1 cellular context compared by ENCODE assay signal in the genomic region with DNA sequence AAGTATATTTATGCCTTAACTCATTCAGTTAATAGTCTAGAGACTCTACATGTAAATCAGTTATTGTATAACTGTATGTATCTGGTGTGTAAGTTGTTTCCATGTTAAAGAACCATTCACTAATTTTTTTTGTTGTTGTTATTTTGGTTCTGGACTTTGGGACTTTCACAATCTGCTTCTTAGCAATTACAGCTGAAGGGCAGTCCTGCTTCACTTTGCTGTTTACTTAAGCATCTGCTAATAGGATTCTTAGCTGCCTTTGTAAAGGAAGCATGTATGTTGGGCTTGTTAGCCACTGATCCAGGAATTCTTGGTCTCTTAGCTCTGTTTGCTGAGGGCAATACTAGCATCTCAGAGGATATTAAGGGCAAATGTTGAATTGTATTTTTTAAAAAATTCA.
A peak's percentile ranks its signal among the peaks of the same experiment; 100 is the strongest.
TF ChIP-seq lines count a peak whose summit lies in the region.

No MANE protein-coding gene starts in this region.

TF ChIP-seq in HepG2, 621 proteins besides CTCF, POLR2A, EP300 and RAD21 (continued from another document and continues in another):
- TF ChIP-seq TCF7L2 (IDR thresholded peaks at IDR 0.05; ENCODE audit: low read depth, low read length) (no peak), FOXJ3 (CRISPR knock-in tag; IDR thresholded peaks at IDR 0.05; ENCODE audit: borderline replicate concordance) (peak; percentile 71; the same call in 1 of the 2 replicates), RBFOX2 (IDR thresholded peaks at IDR 0.05; ENCODE audit: low read depth, low read length) (no peak), SAFB2 (CRISPR knock-in tag; IDR thresholded peaks at IDR 0.05; ENCODE audit: borderline replicate concordance, low read depth) (no peak), CEBPB (IDR thresholded peaks at IDR 0.05; ENCODE audit: borderline replicate concordance, low read depth, low read length) (peak; percentile 59; the same call in 1 of the 2 replicates), NCOA5 (CRISPR knock-in tag; IDR thresholded peaks at IDR 0.05) (no peak), ZNF891 (CRISPR knock-in tag; IDR thresholded peaks at IDR 0.05) (no peak), ZMYM2 (CRISPR knock-in tag; IDR thresholded peaks at IDR 0.05) (no peak), ZNF446 (CRISPR knock-in tag; IDR thresholded peaks at IDR 0.05) (no peak), SSRP1 (CRISPR knock-in tag; IDR thresholded peaks at IDR 0.05) (no peak), JUNB (CRISPR knock-in tag; IDR thresholded peaks at IDR 0.05; ENCODE audit: borderline replicate concordance) (no peak), CEBPG (CRISPR knock-in tag; IDR thresholded peaks at IDR 0.05) (peak; percentile 79), HHEX (CRISPR knock-in tag; IDR thresholded peaks at IDR 0.05) (0 out of 2 replicates have a peak, but pooled peaks have one; percentile 21), HMG20A (CRISPR knock-in tag; IDR thresholded peaks at IDR 0.05; ENCODE audit: borderline replicate concordance) (peak; percentile 56; the same call in 1 of the 2 replicates), KAT8 (CRISPR knock-in tag; IDR thresholded peaks at IDR 0.05) (0 out of 2 replicates have a peak, but pooled peaks have one; percentile 42), ZNF615 (CRISPR knock-in tag; IDR thresholded peaks at IDR 0.05; ENCODE audit: borderline replicate concordance) (no peak), BCL6 (CRISPR knock-in tag; IDR thresholded peaks at IDR 0.05) (peak; percentile 73), POLR2AphosphoS5 (IDR thresholded peaks at IDR 0.05; ENCODE audit: low read depth, low read length) (no peak), KDM1A (CRISPR knock-in tag; IDR thresholded peaks at IDR 0.05) (0 out of 2 replicates have a peak, but pooled peaks have one; percentile 22), ZBTB8A (CRISPR knock-in tag; IDR thresholded peaks at IDR 0.05; ENCODE audit: borderline replicate concordance, low read depth) (no peak), HNF4A (CRISPR knock-in tag; IDR thresholded peaks at IDR 0.05) (peak; percentile 88), FOXO1 (CRISPR knock-in tag; IDR thresholded peaks at IDR 0.05) (peak; percentile 76), ZNF547 (CRISPR knock-in tag; IDR thresholded peaks at IDR 0.05) (no peak), CC2D1A (CRISPR knock-in tag; IDR thresholded peaks at IDR 0.05) (no peak)
- TF ChIP-seq, protein P1, sequence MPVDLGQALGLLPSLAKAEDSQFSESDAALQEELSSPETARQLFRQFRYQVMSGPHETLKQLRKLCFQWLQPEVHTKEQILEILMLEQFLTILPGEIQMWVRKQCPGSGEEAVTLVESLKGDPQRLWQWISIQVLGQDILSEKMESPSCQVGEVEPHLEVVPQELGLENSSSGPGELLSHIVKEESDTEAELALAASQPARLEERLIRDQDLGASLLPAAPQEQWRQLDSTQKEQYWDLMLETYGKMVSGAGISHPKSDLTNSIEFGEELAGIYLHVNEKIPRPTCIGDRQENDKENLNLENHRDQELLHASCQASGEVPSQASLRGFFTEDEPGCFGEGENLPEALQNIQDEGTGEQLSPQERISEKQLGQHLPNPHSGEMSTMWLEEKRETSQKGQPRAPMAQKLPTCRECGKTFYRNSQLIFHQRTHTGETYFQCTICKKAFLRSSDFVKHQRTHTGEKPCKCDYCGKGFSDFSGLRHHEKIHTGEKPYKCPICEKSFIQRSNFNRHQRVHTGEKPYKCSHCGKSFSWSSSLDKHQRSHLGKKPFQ (CRISPR knock-in tag; IDR thresholded peaks at IDR 0.05; ENCODE audit: insufficient replicate concordance) = no peak
- TF ChIP-seq, protein P2, sequence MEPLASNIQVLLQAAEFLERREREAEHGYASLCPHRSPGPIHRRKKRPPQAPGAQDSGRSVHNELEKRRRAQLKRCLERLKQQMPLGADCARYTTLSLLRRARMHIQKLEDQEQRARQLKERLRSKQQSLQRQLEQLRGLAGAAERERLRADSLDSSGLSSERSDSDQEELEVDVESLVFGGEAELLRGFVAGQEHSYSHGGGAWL (CRISPR knock-in tag; IDR thresholded peaks at IDR 0.05) = no peak
- TF ChIP-seq, protein P3, sequence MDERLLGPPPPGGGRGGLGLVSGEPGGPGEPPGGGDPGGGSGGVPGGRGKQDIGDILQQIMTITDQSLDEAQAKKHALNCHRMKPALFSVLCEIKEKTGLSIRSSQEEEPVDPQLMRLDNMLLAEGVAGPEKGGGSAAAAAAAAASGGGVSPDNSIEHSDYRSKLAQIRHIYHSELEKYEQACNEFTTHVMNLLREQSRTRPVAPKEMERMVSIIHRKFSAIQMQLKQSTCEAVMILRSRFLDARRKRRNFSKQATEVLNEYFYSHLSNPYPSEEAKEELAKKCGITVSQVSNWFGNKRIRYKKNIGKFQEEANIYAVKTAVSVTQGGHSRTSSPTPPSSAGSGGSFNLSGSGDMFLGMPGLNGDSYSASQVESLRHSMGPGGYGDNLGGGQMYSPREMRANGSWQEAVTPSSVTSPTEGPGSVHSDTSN (CRISPR knock-in tag; IDR thresholded peaks at IDR 0.05) = no peak
- TF ChIP-seq, protein P4, sequence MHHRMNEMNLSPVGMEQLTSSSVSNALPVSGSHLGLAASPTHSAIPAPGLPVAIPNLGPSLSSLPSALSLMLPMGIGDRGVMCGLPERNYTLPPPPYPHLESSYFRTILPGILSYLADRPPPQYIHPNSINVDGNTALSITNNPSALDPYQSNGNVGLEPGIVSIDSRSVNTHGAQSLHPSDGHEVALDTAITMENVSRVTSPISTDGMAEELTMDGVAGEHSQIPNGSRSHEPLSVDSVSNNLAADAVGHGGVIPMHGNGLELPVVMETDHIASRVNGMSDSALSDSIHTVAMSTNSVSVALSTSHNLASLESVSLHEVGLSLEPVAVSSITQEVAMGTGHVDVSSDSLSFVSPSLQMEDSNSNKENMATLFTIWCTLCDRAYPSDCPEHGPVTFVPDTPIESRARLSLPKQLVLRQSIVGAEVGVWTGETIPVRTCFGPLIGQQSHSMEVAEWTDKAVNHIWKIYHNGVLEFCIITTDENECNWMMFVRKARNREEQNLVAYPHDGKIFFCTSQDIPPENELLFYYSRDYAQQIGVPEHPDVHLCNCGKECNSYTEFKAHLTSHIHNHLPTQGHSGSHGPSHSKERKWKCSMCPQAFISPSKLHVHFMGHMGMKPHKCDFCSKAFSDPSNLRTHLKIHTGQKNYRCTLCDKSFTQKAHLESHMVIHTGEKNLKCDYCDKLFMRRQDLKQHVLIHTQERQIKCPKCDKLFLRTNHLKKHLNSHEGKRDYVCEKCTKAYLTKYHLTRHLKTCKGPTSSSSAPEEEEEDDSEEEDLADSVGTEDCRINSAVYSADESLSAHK (CRISPR knock-in tag; IDR thresholded peaks at IDR 0.05; ENCODE audit: borderline replicate concordance) = no peak
- TF ChIP-seq, protein P5, sequence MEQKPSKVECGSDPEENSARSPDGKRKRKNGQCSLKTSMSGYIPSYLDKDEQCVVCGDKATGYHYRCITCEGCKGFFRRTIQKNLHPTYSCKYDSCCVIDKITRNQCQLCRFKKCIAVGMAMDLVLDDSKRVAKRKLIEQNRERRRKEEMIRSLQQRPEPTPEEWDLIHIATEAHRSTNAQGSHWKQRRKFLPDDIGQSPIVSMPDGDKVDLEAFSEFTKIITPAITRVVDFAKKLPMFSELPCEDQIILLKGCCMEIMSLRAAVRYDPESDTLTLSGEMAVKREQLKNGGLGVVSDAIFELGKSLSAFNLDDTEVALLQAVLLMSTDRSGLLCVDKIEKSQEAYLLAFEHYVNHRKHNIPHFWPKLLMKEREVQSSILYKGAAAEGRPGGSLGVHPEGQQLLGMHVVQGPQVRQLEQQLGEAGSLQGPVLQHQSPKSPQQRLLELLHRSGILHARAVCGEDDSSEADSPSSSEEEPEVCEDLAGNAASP (CRISPR knock-in tag; IDR thresholded peaks at IDR 0.05; ENCODE audit: borderline replicate concordance) = peak; percentile 59; the same call in 1 of the 2 replicates
- TF ChIP-seq, protein P6, sequence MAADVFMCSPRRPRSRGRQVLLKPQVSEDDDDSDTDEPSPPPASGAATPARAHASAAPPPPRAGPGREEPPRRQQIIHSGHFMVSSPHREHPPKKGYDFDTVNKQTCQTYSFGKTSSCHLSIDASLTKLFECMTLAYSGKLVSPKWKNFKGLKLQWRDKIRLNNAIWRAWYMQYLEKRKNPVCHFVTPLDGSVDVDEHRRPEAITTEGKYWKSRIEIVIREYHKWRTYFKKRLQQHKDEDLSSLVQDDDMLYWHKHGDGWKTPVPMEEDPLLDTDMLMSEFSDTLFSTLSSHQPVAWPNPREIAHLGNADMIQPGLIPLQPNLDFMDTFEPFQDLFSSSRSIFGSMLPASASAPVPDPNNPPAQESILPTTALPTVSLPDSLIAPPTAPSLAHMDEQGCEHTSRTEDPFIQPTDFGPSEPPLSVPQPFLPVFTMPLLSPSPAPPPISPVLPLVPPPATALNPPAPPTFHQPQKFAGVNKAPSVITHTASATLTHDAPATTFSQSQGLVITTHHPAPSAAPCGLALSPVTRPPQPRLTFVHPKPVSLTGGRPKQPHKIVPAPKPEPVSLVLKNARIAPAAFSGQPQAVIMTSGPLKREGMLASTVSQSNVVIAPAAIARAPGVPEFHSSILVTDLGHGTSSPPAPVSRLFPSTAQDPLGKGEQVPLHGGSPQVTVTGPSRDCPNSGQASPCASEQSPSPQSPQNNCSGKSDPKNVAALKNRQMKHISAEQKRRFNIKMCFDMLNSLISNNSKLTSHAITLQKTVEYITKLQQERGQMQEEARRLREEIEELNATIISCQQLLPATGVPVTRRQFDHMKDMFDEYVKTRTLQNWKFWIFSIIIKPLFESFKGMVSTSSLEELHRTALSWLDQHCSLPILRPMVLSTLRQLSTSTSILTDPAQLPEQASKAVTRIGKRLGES (CRISPR knock-in tag; IDR thresholded peaks at IDR 0.05; ENCODE audit: borderline replicate concordance) = no peak
- TF ChIP-seq, protein P7, sequence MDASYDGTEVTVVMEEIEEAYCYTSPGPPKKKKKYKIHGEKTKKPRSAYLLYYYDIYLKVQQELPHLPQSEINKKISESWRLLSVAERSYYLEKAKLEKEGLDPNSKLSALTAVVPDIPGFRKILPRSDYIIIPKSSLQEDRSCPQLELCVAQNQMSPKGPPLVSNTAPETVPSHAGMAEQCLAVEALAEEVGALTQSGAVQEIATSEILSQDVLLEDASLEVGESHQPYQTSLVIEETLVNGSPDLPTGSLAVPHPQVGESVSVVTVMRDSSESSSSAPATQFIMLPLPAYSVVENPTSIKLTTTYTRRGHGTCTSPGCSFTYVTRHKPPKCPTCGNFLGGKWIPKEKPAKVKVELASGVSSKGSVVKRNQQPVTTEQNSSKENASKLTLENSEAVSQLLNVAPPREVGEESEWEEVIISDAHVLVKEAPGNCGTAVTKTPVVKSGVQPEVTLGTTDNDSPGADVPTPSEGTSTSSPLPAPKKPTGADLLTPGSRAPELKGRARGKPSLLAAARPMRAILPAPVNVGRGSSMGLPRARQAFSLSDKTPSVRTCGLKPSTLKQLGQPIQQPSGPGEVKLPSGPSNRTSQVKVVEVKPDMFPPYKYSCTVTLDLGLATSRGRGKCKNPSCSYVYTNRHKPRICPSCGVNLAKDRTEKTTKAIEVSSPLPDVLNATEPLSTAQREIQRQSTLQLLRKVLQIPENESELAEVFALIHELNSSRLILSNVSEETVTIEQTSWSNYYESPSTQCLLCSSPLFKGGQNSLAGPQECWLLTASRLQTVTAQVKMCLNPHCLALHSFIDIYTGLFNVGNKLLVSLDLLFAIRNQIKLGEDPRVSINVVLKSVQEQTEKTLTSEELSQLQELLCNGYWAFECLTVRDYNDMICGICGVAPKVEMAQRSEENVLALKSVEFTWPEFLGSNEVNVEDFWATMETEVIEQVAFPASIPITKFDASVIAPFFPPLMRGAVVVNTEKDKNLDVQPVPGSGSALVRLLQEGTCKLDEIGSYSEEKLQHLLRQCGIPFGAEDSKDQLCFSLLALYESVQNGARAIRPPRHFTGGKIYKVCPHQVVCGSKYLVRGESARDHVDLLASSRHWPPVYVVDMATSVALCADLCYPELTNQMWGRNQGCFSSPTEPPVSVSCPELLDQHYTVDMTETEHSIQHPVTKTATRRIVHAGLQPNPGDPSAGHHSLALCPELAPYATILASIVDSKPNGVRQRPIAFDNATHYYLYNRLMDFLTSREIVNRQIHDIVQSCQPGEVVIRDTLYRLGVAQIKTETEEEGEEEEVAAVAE (CRISPR knock-in tag; IDR thresholded peaks at IDR 0.05; ENCODE audit: borderline replicate concordance) = no peak
- TF ChIP-seq, protein P8, sequence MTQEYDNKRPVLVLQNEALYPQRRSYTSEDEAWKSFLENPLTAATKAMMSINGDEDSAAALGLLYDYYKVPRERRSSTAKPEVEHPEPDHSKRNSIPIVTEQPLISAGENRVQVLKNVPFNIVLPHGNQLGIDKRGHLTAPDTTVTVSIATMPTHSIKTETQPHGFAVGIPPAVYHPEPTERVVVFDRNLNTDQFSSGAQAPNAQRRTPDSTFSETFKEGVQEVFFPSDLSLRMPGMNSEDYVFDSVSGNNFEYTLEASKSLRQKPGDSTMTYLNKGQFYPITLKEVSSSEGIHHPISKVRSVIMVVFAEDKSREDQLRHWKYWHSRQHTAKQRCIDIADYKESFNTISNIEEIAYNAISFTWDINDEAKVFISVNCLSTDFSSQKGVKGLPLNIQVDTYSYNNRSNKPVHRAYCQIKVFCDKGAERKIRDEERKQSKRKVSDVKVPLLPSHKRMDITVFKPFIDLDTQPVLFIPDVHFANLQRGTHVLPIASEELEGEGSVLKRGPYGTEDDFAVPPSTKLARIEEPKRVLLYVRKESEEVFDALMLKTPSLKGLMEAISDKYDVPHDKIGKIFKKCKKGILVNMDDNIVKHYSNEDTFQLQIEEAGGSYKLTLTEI (CRISPR knock-in tag; conservative IDR thresholded peaks at IDR 0.05) = no peak
- TF ChIP-seq, protein P9, sequence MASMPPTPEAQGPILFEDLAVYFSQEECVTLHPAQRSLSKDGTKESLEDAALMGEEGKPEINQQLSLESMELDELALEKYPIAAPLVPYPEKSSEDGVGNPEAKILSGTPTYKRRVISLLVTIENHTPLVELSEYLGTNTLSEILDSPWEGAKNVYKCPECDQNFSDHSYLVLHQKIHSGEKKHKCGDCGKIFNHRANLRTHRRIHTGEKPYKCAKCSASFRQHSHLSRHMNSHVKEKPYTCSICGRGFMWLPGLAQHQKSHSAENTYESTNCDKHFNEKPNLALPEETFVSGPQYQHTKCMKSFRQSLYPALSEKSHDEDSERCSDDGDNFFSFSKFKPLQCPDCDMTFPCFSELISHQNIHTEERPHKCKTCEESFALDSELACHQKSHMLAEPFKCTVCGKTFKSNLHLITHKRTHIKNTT (CRISPR knock-in tag; IDR thresholded peaks at IDR 0.05) = no peak
- TF ChIP-seq, protein P10, sequence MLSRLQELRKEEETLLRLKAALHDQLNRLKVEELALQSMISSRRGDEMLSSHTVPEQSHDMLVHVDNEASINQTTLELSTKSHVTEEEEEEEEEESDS (CRISPR knock-in tag; IDR thresholded peaks at IDR 0.05; ENCODE audit: borderline replicate concordance) = no peak
- TF ChIP-seq, protein P11, sequence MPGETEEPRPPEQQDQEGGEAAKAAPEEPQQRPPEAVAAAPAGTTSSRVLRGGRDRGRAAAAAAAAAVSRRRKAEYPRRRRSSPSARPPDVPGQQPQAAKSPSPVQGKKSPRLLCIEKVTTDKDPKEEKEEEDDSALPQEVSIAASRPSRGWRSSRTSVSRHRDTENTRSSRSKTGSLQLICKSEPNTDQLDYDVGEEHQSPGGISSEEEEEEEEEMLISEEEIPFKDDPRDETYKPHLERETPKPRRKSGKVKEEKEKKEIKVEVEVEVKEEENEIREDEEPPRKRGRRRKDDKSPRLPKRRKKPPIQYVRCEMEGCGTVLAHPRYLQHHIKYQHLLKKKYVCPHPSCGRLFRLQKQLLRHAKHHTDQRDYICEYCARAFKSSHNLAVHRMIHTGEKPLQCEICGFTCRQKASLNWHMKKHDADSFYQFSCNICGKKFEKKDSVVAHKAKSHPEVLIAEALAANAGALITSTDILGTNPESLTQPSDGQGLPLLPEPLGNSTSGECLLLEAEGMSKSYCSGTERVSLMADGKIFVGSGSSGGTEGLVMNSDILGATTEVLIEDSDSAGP (CRISPR knock-in tag; IDR thresholded peaks at IDR 0.05; ENCODE audit: borderline replicate concordance) = no peak
